Comparison of ENCODE assay signal across 8 cellular contexts in genomic region chr2:128268611-128269357, GRCh38.
"Had no signal": no experiment of that assay in that cellular context is flagged by ENCODE, and none has a peak within 500 bp of the region (broad histone marks: within the 10 kb centered on the region; RNA-seq: fewer than 3 reads in every experiment).

No MANE protein-coding gene starts in this region.

- H3K27me3 Mint-ChIP-seq: activated naive CD4-positive, alpha-beta T cell treated with anti-CD3 and anti-CD28 coated beads, Interleukin-2, amount 10 ng/mL, durations not matched to agents 7 days and 5 days had no signal

- ATAC-seq: activated CD4-positive, CD25-positive, alpha-beta regulatory T cell treated with anti-CD3 and anti-CD28 coated beads, Interleukin-2, amount 50 U/mL, for 24 hours; natural killer cell had no signal

- H3K36me3 ChIP-seq: cardiac muscle cell had no signal

- H3K4me1 ChIP-seq: tibial artery had no signal

- H3K4me3 ChIP-seq: cardiac muscle cell, tibial artery had no signal

- H3K36me3 Mint-ChIP-seq: activated naive CD4-positive, alpha-beta T cell treated with anti-CD3 and anti-CD28 coated beads, Interleukin-2, amount 10 ng/mL, durations not matched to agents 7 days and 5 days; natural killer cell had no signal

- H3K27me3 ChIP-seq: cardiac muscle cell, tibial artery had no signal

- H3K9me3 Mint-ChIP-seq: activated naive CD4-positive, alpha-beta T cell treated with anti-CD3 and anti-CD28 coated beads, Interleukin-2, amount 10 ng/mL, durations not matched to agents 7 days and 5 days; activated T-helper 1 cell treated with anti-CD3 and anti-CD28 coated beads, Interleukin-12 subunit alpha, Interleukin-12 subunit beta, Interleukin-2, Interleukin-4 antibody, amounts not matched to agents 30 ng/mL and 10 ng/mL and 1 ng/mL, durations not matched to agents 14 hours and 24 hours and 36 hours; natural killer cell had no signal

- DNase-seq: activated naive CD4-positive, alpha-beta T cell treated with anti-CD3 and anti-CD28 coated beads, Interleukin-2, amount 10 ng/mL, durations not matched to agents 7 days and 5 days; natural killer cell; SW 1271 had no signal

- H3K27ac ChIP-seq: cardiac muscle cell, tibial artery had no signal

- H3K9me3 ChIP-seq: tibial artery had no signal

- H3K4me3 Mint-ChIP-seq: activated naive CD4-positive, alpha-beta T cell treated with anti-CD3 and anti-CD28 coated beads, Interleukin-2, amount 10 ng/mL, durations not matched to agents 7 days and 5 days; activated T-helper 1 cell treated with anti-CD3 and anti-CD28 coated beads, Interleukin-12 subunit alpha, Interleukin-12 subunit beta, Interleukin-2, Interleukin-4 antibody, amounts not matched to agents 30 ng/mL and 10 ng/mL and 1 ng/mL, durations not matched to agents 14 hours and 24 hours and 36 hours; natural killer cell; T-helper 2 cell treated with Interferon-gamma antibody and Interleukin-4, amounts not matched to agents 5 μg/mL and 100 μg/mL, for 36 hours had no signal

- H3K27ac Mint-ChIP-seq: activated naive CD4-positive, alpha-beta T cell treated with anti-CD3 and anti-CD28 coated beads, Interleukin-2, amount 10 ng/mL, durations not matched to agents 7 days and 5 days; activated T-helper 1 cell treated with anti-CD3 and anti-CD28 coated beads, Interleukin-12 subunit alpha, Interleukin-12 subunit beta, Interleukin-2, Interleukin-4 antibody, amounts not matched to agents 30 ng/mL and 10 ng/mL and 1 ng/mL, durations not matched to agents 14 hours and 24 hours and 36 hours; natural killer cell; T-helper 2 cell treated with Interferon-gamma antibody and Interleukin-4, amounts not matched to agents 5 μg/mL and 100 μg/mL, for 36 hours had no signal
